ENCODE assay signal across 2 cellular contexts in genomic region chr5:151017897-151018296, GRCh38.
A peak's percentile ranks its signal among the peaks of the same experiment; 100 is the strongest.
TF ChIP-seq lines count a peak whose summit lies in the region.

No MANE protein-coding gene starts in this region.

TF ChIP-seq in HepG2, 621 proteins besides CTCF, POLR2A, EP300 and RAD21 (continues in another document):
- TF ChIP-seq ZNF292 (CRISPR knock-in tag; IDR thresholded peaks at IDR 0.05; ENCODE audit: borderline replicate concordance, low read depth) (no peak), ARID5B (CRISPR knock-in tag; IDR thresholded peaks at IDR 0.05) (0 out of 2 replicates have a peak, but pooled peaks have one; percentile 15), KIAA2018 (CRISPR knock-in tag; IDR thresholded peaks at IDR 0.05; ENCODE audit: borderline replicate concordance) (no peak), ZFP91 (CRISPR knock-in tag; IDR thresholded peaks at IDR 0.05; ENCODE audit: borderline replicate concordance) (no peak), ZFP37 (CRISPR knock-in tag; IDR thresholded peaks at IDR 0.05; ENCODE audit: borderline replicate concordance) (no peak), BRD4 (CRISPR knock-in tag; IDR thresholded peaks at IDR 0.05) (no peak), SCMH1 (CRISPR knock-in tag; IDR thresholded peaks at IDR 0.05; ENCODE audit: borderline replicate concordance) (no peak)

TF ChIP-seq in liver, 16 proteins besides CTCF, POLR2A, EP300 and RAD21:
- TF ChIP-seq REST (IDR thresholded peaks at IDR 0.05) (no peak), HNF4A (conservative IDR thresholded peaks at IDR 0.05) (peak; percentile 38 to 48), GABPA (IDR thresholded peaks at IDR 0.05 in 1 of 2, conservative IDR thresholded peaks at IDR 0.05 in 1 of 2) (no peak), FOXA1 (IDR thresholded peaks at IDR 0.05) (no peak), EGR1 (IDR thresholded peaks at IDR 0.05; ENCODE audit: low read depth in 2 of 2) (no peak), SP1 (IDR thresholded peaks at IDR 0.05) (no peak), YY1 (IDR thresholded peaks at IDR 0.05) (no peak)
